Comparison of ENCODE assay signal across 8 cellular contexts in genomic region chr12:45651029-45651428, GRCh38.
"Had no signal": no experiment of that assay in that cellular context is flagged by ENCODE, and none has a peak within 500 bp of the region (broad histone marks: within the 10 kb centered on the region; RNA-seq: fewer than 3 reads in every experiment).

No MANE protein-coding gene starts in this region.

- DNase-seq: GDM1, GF-D8 had no signal

- H3K4me3 ChIP-seq: GM12878 had no signal

- FAIRE-seq: G401.6, GM12878, GM12891, GM12892, GM18507, GM19239 had no signal

- ATAC-seq: GM12878 had no signal
